Comparison of ENCODE assay signal across 36 cellular contexts in genomic region chr5:5666076-5666365, GRCh38.
"Had no signal": no experiment of that assay in that cellular context is flagged by ENCODE, and none has a peak within 500 bp of the region (broad histone marks: within the 10 kb centered on the region; RNA-seq: fewer than 3 reads in every experiment).

No MANE protein-coding gene starts in this region.

- H3K9me3 ChIP-seq: ascending aorta, body of pancreas, breast epithelium had no signal

- H3K9me3 Mint-ChIP-seq: activated CD4-positive, alpha-beta memory T cell treated with anti-CD3 and anti-CD28 coated beads, Interleukin-2, amount 10 ng/mL, durations not matched to agents 7 days and 5 days; activated CD4-positive, alpha-beta T cell treated with anti-CD3 and anti-CD28 coated beads, Interleukin-2, amount 10 ng/mL, durations not matched to agents 7 days and 5 days; activated naive CD4-positive, alpha-beta T cell treated with anti-CD3 and anti-CD28 coated beads, Interleukin-2, amount 10 ng/mL, durations not matched to agents 7 days and 5 days; activated naive CD4-positive, alpha-beta T cell treated with anti-CD3 and anti-CD28 coated beads, Interleukin-2, amount 50 U/mL, for 24 hours; activated naive CD8-positive, alpha-beta T cell treated with anti-CD3 and anti-CD28 coated beads, Interleukin-2, amount 50 U/mL, for 24 hours; activated T-cell treated with anti-CD3 and anti-CD28 coated beads, Interleukin-2, amount 50 U/mL, for 24 hours; activated T-helper 2 cell treated with anti-CD3 and anti-CD28 coated beads, Interferon-gamma antibody, Interleukin-2, Interleukin-4, amounts not matched to agents 10 μg/mL and 5 μg/mL and 100 μg/mL, durations not matched to agents 14 hours and 24 hours and 36 hours; central memory CD8-positive, alpha-beta T cell had no signal

- H3K4me3 ChIP-seq: ascending aorta, body of pancreas, breast epithelium had no signal

- H3K4me3 Mint-ChIP-seq: activated CD4-positive, alpha-beta memory T cell treated with anti-CD3 and anti-CD28 coated beads, Interleukin-2, amount 10 ng/mL, durations not matched to agents 7 days and 5 days; activated CD4-positive, alpha-beta T cell treated with anti-CD3 and anti-CD28 coated beads for 36 hours; activated CD4-positive, alpha-beta T cell treated with anti-CD3 and anti-CD28 coated beads, Interleukin-2, amount 10 ng/mL, durations not matched to agents 7 days and 5 days; activated CD8-positive, alpha-beta memory T cell treated with anti-CD3 and anti-CD28 coated beads, Interleukin-2, amount 10 ng/mL, durations not matched to agents 7 days and 5 days; activated CD8-positive, alpha-beta T cell treated with anti-CD3 and anti-CD28 coated beads, Interleukin-2, amount 10 ng/mL, durations not matched to agents 7 days and 5 days; activated naive CD4-positive, alpha-beta T cell treated with anti-CD3 and anti-CD28 coated beads, Interleukin-2, amount 10 ng/mL, durations not matched to agents 7 days and 5 days; activated naive CD4-positive, alpha-beta T cell treated with anti-CD3 and anti-CD28 coated beads, Interleukin-2, amount 50 U/mL, for 24 hours; activated naive CD8-positive, alpha-beta T cell; activated naive CD8-positive, alpha-beta T cell treated with anti-CD3 and anti-CD28 coated beads, Interleukin-2, amount 10 ng/mL, durations not matched to agents 7 days and 5 days; activated naive CD8-positive, alpha-beta T cell treated with anti-CD3 and anti-CD28 coated beads, Interleukin-2, amount 50 U/mL, for 24 hours; activated T-cell treated with anti-CD3 and anti-CD28 coated beads, Interleukin-2, amount 50 U/mL, for 24 hours; central memory CD8-positive, alpha-beta T cell; T-helper 17 cell; WTC11 had no signal

- H3K27me3 Mint-ChIP-seq: activated naive CD4-positive, alpha-beta T cell treated with anti-CD3 and anti-CD28 coated beads, Interleukin-2, amount 10 ng/mL, durations not matched to agents 7 days and 5 days; activated naive CD8-positive, alpha-beta T cell treated with anti-CD3 and anti-CD28 coated beads, Interleukin-2, amount 50 U/mL, for 24 hours had no signal

- ATAC-seq: activated CD4-positive, alpha-beta T cell treated with anti-CD3 and anti-CD28 coated beads for 36 hours; activated CD4-positive, CD25-positive, alpha-beta regulatory T cell treated with anti-CD3 and anti-CD28 coated beads, Interleukin-2, amount 50 U/mL, for 24 hours; activated CD8-positive, alpha-beta memory T cell treated with anti-CD3 and anti-CD28 coated beads, Interleukin-2, amount 10 ng/mL, durations not matched to agents 7 days and 5 days; activated CD8-positive, alpha-beta T cell treated with anti-CD3 and anti-CD28 coated beads, Interleukin-2, amount 10 ng/mL, durations not matched to agents 7 days and 5 days; activated naive CD8-positive, alpha-beta T cell treated with anti-CD3 and anti-CD28 coated beads, Interleukin-2, amount 50 U/mL, for 24 hours; body of pancreas; T-helper 17 cell; WTC11 had no signal

- H3K4me1 ChIP-seq: ascending aorta, body of pancreas, breast epithelium had no signal

- H3K27me3 ChIP-seq: ascending aorta, body of pancreas, brain microvascular endothelial cell, breast epithelium had no signal

- H3K27ac ChIP-seq: ascending aorta, body of pancreas, brain microvascular endothelial cell, breast epithelium, WERI-Rb-1 had no signal

- H3K36me3 ChIP-seq: ascending aorta, brain microvascular endothelial cell, breast epithelium, WERI-Rb-1 had no signal

- H3K36me3 Mint-ChIP-seq: activated CD8-positive, alpha-beta memory T cell treated with anti-CD3 and anti-CD28 coated beads, Interleukin-2, amount 10 ng/mL, durations not matched to agents 7 days and 5 days; activated naive CD4-positive, alpha-beta T cell treated with anti-CD3 and anti-CD28 coated beads, Interleukin-2, amount 10 ng/mL, durations not matched to agents 7 days and 5 days; activated naive CD4-positive, alpha-beta T cell treated with anti-CD3 and anti-CD28 coated beads, Interleukin-2, amount 50 U/mL, for 24 hours; activated naive CD8-positive, alpha-beta T cell; activated naive CD8-positive, alpha-beta T cell treated with anti-CD3 and anti-CD28 coated beads, Interleukin-2, amount 10 ng/mL, durations not matched to agents 7 days and 5 days; WTC11 had no signal

- DNase-seq: activated CD4-positive, alpha-beta memory T cell treated with anti-CD3 and anti-CD28 coated beads, Interleukin-2, amount 10 ng/mL, durations not matched to agents 7 days and 5 days; activated CD4-positive, alpha-beta T cell treated with anti-CD3 and anti-CD28 coated beads for 1 hour; activated CD4-positive, alpha-beta T cell treated with anti-CD3 and anti-CD28 coated beads for 36 hours; activated CD4-positive, alpha-beta T cell treated with anti-CD3 and anti-CD28 coated beads for 48 hours; activated CD4-positive, alpha-beta T cell treated with anti-CD3 and anti-CD28 coated beads, Interleukin-2, amount 10 ng/mL, durations not matched to agents 7 days and 5 days; activated CD4-positive, alpha-beta T cell treated with anti-CD3 and anti-CD28 coated beads, Interleukin-2, amount 50 U/mL, for 48 hours; activated CD4-positive, CD25-positive, alpha-beta regulatory T cell; activated CD8-positive, alpha-beta memory T cell treated with anti-CD3 and anti-CD28 coated beads for 24 hours; activated CD8-positive, alpha-beta memory T cell treated with anti-CD3 and anti-CD28 coated beads, Interleukin-2, amount 10 ng/mL, durations not matched to agents 7 days and 5 days; activated CD8-positive, alpha-beta memory T cell treated with anti-CD3 and anti-CD28 coated beads, Interleukin-2, amount 50 U/mL, for 48 hours; activated CD8-positive, alpha-beta T cell treated with anti-CD3 and anti-CD28 coated beads, Interleukin-2, amount 10 ng/mL, durations not matched to agents 7 days and 5 days; activated effector memory CD4-positive, alpha-beta T cell treated with Interleukin-2 at 50 U/mL for 16 hours; activated gamma-delta T cell; activated naive CD4-positive, alpha-beta T cell treated with anti-CD3 and anti-CD28 coated beads, Interleukin-2, amount 10 ng/mL, durations not matched to agents 7 days and 5 days; activated naive CD4-positive, alpha-beta T cell treated with Interleukin-2 at 50 U/mL for 16 hours; activated naive CD8-positive, alpha-beta T cell treated with anti-CD3 and anti-CD28 coated beads, Interleukin-2, amount 10 ng/mL, durations not matched to agents 7 days and 5 days; activated naive CD8-positive, alpha-beta T cell treated with anti-CD3 and anti-CD28 coated beads, Interleukin-2, amount 50 U/mL, for 24 hours; activated T-cell treated with anti-CD3 and anti-CD28 coated beads, Interleukin-2, amount 50 U/mL, for 24 hours; activated T-cell treated with anti-CD3 and anti-CD28 coated beads, Interleukin-2, amount 50 U/mL, for 48 hours; amygdala; anterior cingulate cortex; caudate nucleus; cerebellar nuclear complex; T-helper 17 cell; T1000; WERI-Rb-1 had no signal

- H3K27ac Mint-ChIP-seq: activated CD4-positive, alpha-beta memory T cell treated with anti-CD3 and anti-CD28 coated beads, Interleukin-2, amount 10 ng/mL, durations not matched to agents 7 days and 5 days; activated CD4-positive, alpha-beta T cell treated with anti-CD3 and anti-CD28 coated beads for 36 hours; activated CD4-positive, alpha-beta T cell treated with anti-CD3 and anti-CD28 coated beads, Interleukin-2, amount 10 ng/mL, durations not matched to agents 7 days and 5 days; activated CD8-positive, alpha-beta memory T cell treated with anti-CD3 and anti-CD28 coated beads, Interleukin-2, amount 10 ng/mL, durations not matched to agents 7 days and 5 days; activated CD8-positive, alpha-beta T cell treated with anti-CD3 and anti-CD28 coated beads, Interleukin-2, amount 10 ng/mL, durations not matched to agents 7 days and 5 days; activated naive CD4-positive, alpha-beta T cell treated with anti-CD3 and anti-CD28 coated beads, Interleukin-2, amount 10 ng/mL, durations not matched to agents 7 days and 5 days; activated naive CD4-positive, alpha-beta T cell treated with anti-CD3 and anti-CD28 coated beads, Interleukin-2, amount 50 U/mL, for 24 hours; activated naive CD8-positive, alpha-beta T cell; activated naive CD8-positive, alpha-beta T cell treated with anti-CD3 and anti-CD28 coated beads, Interleukin-2, amount 10 ng/mL, durations not matched to agents 7 days and 5 days; activated naive CD8-positive, alpha-beta T cell treated with anti-CD3 and anti-CD28 coated beads, Interleukin-2, amount 50 U/mL, for 24 hours; activated T-cell treated with anti-CD3 and anti-CD28 coated beads, Interleukin-2, amount 50 U/mL, for 24 hours; activated T-helper 2 cell treated with anti-CD3 and anti-CD28 coated beads, Interferon-gamma antibody, Interleukin-2, Interleukin-4, amounts not matched to agents 10 μg/mL and 5 μg/mL and 100 μg/mL, durations not matched to agents 14 hours and 24 hours and 36 hours; T-helper 17 cell; WTC11 had no signal

- H3K4me1 Mint-ChIP-seq: activated CD4-positive, alpha-beta memory T cell treated with anti-CD3 and anti-CD28 coated beads, Interleukin-2, amount 10 ng/mL, durations not matched to agents 7 days and 5 days; activated CD4-positive, alpha-beta T cell treated with anti-CD3 and anti-CD28 coated beads for 36 hours; activated CD4-positive, alpha-beta T cell treated with anti-CD3 and anti-CD28 coated beads, Interleukin-2, amount 10 ng/mL, durations not matched to agents 7 days and 5 days; activated CD8-positive, alpha-beta memory T cell treated with anti-CD3 and anti-CD28 coated beads, Interleukin-2, amount 10 ng/mL, durations not matched to agents 7 days and 5 days; activated naive CD4-positive, alpha-beta T cell treated with anti-CD3 and anti-CD28 coated beads, Interleukin-2, amount 10 ng/mL, durations not matched to agents 7 days and 5 days; activated naive CD4-positive, alpha-beta T cell treated with anti-CD3 and anti-CD28 coated beads, Interleukin-2, amount 50 U/mL, for 24 hours; activated naive CD8-positive, alpha-beta T cell treated with anti-CD3 and anti-CD28 coated beads, Interleukin-2, amount 10 ng/mL, durations not matched to agents 7 days and 5 days; activated naive CD8-positive, alpha-beta T cell treated with anti-CD3 and anti-CD28 coated beads, Interleukin-2, amount 50 U/mL, for 24 hours; central memory CD8-positive, alpha-beta T cell; T-helper 17 cell had no signal
